22 cellular contexts compared by ENCODE assay signal in genomic region chr2:1782514-1782913, GRCh38. TPM values are rescaled to one million over a fixed set of nuclear protein-coding genes. Genes with fewer than 3 reads are reported as not detected.
DNase-seq lines count a peak whose midpoint lies in the region; ATAC-seq and TF ChIP-seq lines count a peak whose summit lies in the region.
"Had no signal": no experiment of that assay in that cellular context is flagged by ENCODE, and none has a peak within 500 bp of the region (broad histone marks: within the 10 kb centered on the region; RNA-seq: fewer than 3 reads in every experiment).

No MANE protein-coding gene starts in this region.

- ATAC-seq in GM23338 = no peak
- ATAC-seq: HCT116, PC-3 had no signal

- no peak overlapping the region for H3K27ac Mint-ChIP-seq in GM23338
- H3K27ac Mint-ChIP-seq: IgD-negative memory B cell had no signal

- H2AFZ ChIP-seq in GM23338 = 0 out of 2 replicates have a peak overlapping the region, but pooled peaks have one; percentile 18

- H3K4me1 ChIP-seq in GM23338 (ENCODE audit: insufficient read depth) = no peaks in the 10 kb centered on the region
- H3K4me1 ChIP-seq: A549 had no signal

- no peaks in the 10 kb centered on the region; the same call in 2 of the 3 replicates for H3K36me3 Mint-ChIP-seq in GM23338 (ENCODE audit: low read depth)
- H3K36me3 Mint-ChIP-seq: IgD-negative memory B cell had no signal

- H3K36me3 ChIP-seq in GM23338 (ENCODE audit: insufficient read depth) = no peaks in the 10 kb centered on the region

- no peak overlapping the region for H3K4me3 ChIP-seq in GM23338
- H3K4me3 ChIP-seq: A549 had no signal

- no peaks in the 10 kb centered on the region for H3K27me3 ChIP-seq in GM23338 (ENCODE audit: insufficient read depth)

- DNase-seq in activated CD8-positive, alpha-beta memory T cell treated with anti-CD3 and anti-CD28 coated beads for 24 hours = peak; percentile 55
- DNase-seq in activated CD8-positive, alpha-beta memory T cell treated with anti-CD3 and anti-CD28 coated beads, Interleukin-2, amount 50 U/mL, for 4 hours = no peak
- DNase-seq in GM23338 (ENCODE audit: low spot score) (no peak), islet precursor cell (peak; percentile 31), posterior vena cava (ENCODE audit: low spot score) (peak; percentile 66), AML-193 (lab: John Stamatoyannopoulos, UW) (no peak), 8988T (no peak)
- DNase-seq in stimulated activated naive CD4-positive, alpha-beta T cell treated with Interleukin-2 at 50 U/mL for 16 hours (lab: John Stamatoyannopoulos, UW) = no peak
- DNase-seq: GOT3, Kasumi-1, MM.1S, NCI-H1092 treated with DMSO at 0.1 percent for 48 hours, NCI-H146, NCI-H2029 treated with DMSO at 0.1 percent for 48 hours, NCI-H2171, NCI-H526, PC-3 had no signal

- no peaks in the 10 kb centered on the region for H3K9me3 Mint-ChIP-seq in GM23338
- H3K9me3 Mint-ChIP-seq: IgD-negative memory B cell had no signal

- H3K9me2 ChIP-seq in GM23338 (ENCODE audit: insufficient read depth) = no peaks in the 10 kb centered on the region

- intact Hi-C loops in posterior vena cava (cut with DNase I) = no loop called here

- no peak overlapping the region for H3K4me2 ChIP-seq in GM23338
- H3K4me2 ChIP-seq: A549 had no signal

- H4K20me1 ChIP-seq in GM23338 (replicated peaks; ENCODE audit: insufficient read depth) = no peaks in the 10 kb centered on the region

- no peak overlapping the region for H3K27ac ChIP-seq in GM23338 (ENCODE audit: low read depth)
- H3K27ac ChIP-seq: A549, C4-2B, RWPE1 had no signal

- H3K27me3 Mint-ChIP-seq in GM23338 (ENCODE audit: insufficient read depth, low read depth, poor library complexity) = peaks cover 2% of the 10 kb centered on the region

- H3K4me1 Mint-ChIP-seq in GM23338 = peaks cover 13% of the 10 kb centered on the region; the same call in 2 of the 3 replicates
- H3K4me1 Mint-ChIP-seq: IgD-negative memory B cell had no signal

- H3K4me3 Mint-ChIP-seq in GM23338 = no peak overlapping the region
- H3K4me3 Mint-ChIP-seq: IgD-negative memory B cell had no signal

- H3F3A ChIP-seq in GM23338 (replicated peaks; ENCODE audit: low read depth) = no peaks in the 10 kb centered on the region

- no peaks in the 10 kb centered on the region for H3K79me2 ChIP-seq in GM23338 (replicated peaks; ENCODE audit: insufficient read depth)

- TF ChIP-seq CTCF in GM23338 (conservative IDR thresholded peaks at IDR 0.05; ENCODE audit: low read depth in 2 of 2) = no peak

TF ChIP-seq in GM23338, 12 proteins besides CTCF, POLR2A, EP300 and RAD21 (continues in another document):
- TF ChIP-seq JUNB (IDR thresholded peaks at IDR 0.05; ENCODE audit: unreplicated experiment) (no peak), EZH2phosphoT487 (IDR thresholded peaks at IDR 0.05; ENCODE audit: unreplicated experiment) (no peak), NANOG (IDR thresholded peaks at IDR 0.05; ENCODE audit: borderline replicate concordance) (no peak), ETS1 (IDR thresholded peaks at IDR 0.05) (no peak), EZH2 (IDR thresholded peaks at IDR 0.05; ENCODE audit: low read depth, unreplicated experiment) (no peak), POLR2AphosphoS5 (IDR thresholded peaks at IDR 0.05; ENCODE audit: low read depth) (no peak), ZNF331 (CRISPR knock-in tag; IDR thresholded peaks at IDR 0.05; ENCODE audit: low read depth) (no peak)
- TF ChIP-seq, protein P1, sequence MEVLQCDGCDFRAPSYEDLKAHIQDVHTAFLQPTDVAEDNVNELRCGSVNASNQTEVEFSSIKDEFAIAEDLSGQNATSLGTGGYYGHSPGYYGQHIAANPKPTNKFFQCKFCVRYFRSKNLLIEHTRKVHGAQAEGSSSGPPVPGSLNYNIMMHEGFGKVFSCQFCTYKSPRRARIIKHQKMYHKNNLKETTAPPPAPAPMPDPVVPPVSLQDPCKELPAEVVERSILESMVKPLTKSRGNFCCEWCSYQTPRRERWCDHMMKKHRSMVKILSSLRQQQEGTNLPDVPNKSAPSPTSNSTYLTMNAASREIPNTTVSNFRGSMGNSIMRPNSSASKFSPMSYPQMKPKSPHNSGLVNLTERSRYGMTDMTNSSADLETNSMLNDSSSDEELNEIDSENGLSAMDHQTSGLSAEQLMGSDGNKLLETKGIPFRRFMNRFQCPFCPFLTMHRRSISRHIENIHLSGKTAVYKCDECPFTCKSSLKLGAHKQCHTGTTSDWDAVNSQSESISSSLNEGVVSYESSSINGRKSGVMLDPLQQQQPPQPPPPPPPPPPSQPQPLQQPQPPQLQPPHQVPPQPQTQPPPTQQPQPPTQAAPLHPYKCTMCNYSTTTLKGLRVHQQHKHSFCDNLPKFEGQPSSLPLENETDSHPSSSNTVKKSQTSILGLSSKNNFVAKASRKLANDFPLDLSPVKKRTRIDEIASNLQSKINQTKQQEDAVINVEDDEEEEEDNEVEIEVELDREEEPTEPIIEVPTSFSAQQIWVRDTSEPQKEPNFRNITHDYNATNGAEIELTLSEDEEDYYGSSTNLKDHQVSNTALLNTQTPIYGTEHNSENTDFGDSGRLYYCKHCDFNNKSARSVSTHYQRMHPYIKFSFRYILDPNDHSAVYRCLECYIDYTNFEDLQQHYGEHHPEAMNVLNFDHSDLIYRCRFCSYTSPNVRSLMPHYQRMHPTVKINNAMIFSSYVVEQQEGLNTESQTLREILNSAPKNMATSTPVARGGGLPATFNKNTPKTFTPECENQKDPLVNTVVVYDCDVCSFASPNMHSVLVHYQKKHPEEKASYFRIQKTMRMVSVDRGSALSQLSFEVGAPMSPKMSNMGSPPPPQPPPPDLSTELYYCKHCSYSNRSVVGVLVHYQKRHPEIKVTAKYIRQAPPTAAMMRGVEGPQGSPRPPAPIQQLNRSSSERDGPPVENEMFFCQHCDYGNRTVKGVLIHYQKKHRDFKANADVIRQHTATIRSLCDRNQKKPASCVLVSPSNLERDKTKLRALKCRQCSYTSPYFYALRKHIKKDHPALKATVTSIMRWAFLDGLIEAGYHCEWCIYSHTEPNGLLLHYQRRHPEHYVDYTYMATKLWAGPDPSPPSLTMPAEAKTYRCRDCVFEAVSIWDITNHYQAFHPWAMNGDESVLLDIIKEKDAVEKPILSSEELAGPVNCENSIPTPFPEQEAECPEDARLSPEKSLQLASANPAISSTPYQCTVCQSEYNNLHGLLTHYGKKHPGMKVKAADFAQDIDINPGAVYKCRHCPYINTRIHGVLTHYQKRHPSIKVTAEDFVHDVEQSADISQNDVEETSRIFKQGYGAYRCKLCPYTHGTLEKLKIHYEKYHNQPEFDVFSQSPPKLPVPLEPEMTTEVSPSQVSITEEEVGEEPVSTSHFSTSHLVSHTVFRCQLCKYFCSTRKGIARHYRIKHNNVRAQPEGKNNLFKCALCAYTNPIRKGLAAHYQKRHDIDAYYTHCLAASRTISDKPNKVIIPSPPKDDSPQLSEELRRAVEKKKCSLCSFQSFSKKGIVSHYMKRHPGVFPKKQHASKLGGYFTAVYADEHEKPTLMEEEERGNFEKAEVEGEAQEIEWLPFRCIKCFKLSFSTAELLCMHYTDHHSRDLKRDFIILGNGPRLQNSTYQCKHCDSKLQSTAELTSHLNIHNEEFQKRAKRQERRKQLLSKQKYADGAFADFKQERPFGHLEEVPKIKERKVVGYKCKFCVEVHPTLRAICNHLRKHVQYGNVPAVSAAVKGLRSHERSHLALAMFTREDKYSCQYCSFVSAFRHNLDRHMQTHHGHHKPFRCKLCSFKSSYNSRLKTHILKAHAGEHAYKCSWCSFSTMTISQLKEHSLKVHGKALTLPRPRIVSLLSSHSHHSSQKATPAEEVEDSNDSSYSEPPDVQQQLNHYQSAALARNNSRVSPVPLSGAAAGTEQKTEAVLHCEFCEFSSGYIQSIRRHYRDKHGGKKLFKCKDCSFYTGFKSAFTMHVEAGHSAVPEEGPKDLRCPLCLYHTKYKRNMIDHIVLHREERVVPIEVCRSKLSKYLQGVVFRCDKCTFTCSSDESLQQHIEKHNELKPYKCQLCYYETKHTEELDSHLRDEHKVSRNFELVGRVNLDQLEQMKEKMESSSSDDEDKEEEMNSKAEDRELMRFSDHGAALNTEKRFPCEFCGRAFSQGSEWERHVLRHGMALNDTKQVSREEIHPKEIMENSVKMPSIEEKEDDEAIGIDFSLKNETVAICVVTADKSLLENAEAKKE (CRISPR knock-in tag; IDR thresholded peaks at IDR 0.05) = no peak
- TF ChIP-seq, protein P2, sequence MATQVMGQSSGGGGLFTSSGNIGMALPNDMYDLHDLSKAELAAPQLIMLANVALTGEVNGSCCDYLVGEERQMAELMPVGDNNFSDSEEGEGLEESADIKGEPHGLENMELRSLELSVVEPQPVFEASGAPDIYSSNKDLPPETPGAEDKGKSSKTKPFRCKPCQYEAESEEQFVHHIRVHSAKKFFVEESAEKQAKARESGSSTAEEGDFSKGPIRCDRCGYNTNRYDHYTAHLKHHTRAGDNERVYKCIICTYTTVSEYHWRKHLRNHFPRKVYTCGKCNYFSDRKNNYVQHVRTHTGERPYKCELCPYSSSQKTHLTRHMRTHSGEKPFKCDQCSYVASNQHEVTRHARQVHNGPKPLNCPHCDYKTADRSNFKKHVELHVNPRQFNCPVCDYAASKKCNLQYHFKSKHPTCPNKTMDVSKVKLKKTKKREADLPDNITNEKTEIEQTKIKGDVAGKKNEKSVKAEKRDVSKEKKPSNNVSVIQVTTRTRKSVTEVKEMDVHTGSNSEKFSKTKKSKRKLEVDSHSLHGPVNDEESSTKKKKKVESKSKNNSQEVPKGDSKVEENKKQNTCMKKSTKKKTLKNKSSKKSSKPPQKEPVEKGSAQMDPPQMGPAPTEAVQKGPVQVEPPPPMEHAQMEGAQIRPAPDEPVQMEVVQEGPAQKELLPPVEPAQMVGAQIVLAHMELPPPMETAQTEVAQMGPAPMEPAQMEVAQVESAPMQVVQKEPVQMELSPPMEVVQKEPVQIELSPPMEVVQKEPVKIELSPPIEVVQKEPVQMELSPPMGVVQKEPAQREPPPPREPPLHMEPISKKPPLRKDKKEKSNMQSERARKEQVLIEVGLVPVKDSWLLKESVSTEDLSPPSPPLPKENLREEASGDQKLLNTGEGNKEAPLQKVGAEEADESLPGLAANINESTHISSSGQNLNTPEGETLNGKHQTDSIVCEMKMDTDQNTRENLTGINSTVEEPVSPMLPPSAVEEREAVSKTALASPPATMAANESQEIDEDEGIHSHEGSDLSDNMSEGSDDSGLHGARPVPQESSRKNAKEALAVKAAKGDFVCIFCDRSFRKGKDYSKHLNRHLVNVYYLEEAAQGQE (IDR thresholded peaks at IDR 0.05; ENCODE audit: unreplicated experiment) = no peak

RNA-seq across cellular contexts. Expression of gene PXDN, which starts 38.2 kb away (rescaled TPM):
- 216 and 225 TPM in 2 replicates for total RNA-seq in GM23338 (2014; rRNA removed; shearing (Covaris generic))
- 38.5 and 42.2 TPM in 2 replicates for polyA plus RNA-seq in GM23338 (2016; fragmentation: Nextera tagmentation; extraction: Ambion mirVana)
- total RNA-seq in posterior vena cava = 10 to 100 TPM; 75.3 to 85.8 TPM

Comparison
In these comparisons a context has a peak if more than half of its experiments do, and no peak if none do; other contexts are left out.
1. DNase-seq: peak in activated CD8-positive, alpha-beta memory T cell treated with anti-CD3 and anti-CD28 coated beads for 24 hours (single experiment), islet precursor cell (single experiment) and posterior vena cava (single experiment); none in activated CD8-positive, alpha-beta memory T cell treated with anti-CD3 and anti-CD28 coated beads, Interleukin-2, amount 50 U/mL, for 4 hours (single experiment), GM23338 (single experiment), stimulated activated naive CD4-positive, alpha-beta T cell treated with Interleukin-2 at 50 U/mL for 16 hours (single experiment), AML-193 (0 of 2) and 8988T (single experiment).